8 cellular contexts compared by ENCODE assay signal in genomic region chr11:64269380-64270234, GRCh38. TPM values are rescaled to one million over a fixed set of nuclear protein-coding genes. Genes with fewer than 3 reads are reported as not detected.
A peak's percentile ranks its signal among the peaks of the same experiment; 100 is the strongest.
DNase-seq lines count a peak whose midpoint lies in the region; ATAC-seq and TF ChIP-seq lines count a peak whose summit lies in the region.

No MANE protein-coding gene starts in this region.

- H3K4me3 ChIP-seq in H7 (ENCODE audit: insufficient read depth, low read depth, low read length) (peak overlapping the region; percentile 82), Loucy (ENCODE audit: low read length, poor library complexity, severe bottlenecking) (peak overlapping the region; percentile 74), RWPE2 (ENCODE audit: severe bottlenecking) (peak overlapping the region; percentile 38), fibroblast of the aortic adventitia (ENCODE audit: low read depth, low read length) (peak overlapping the region; percentile 76)

- H3K4me3 Mint-ChIP-seq in nephron, result peak overlapping the region; percentile 94 to 97 (median 96)

- H3K4me2 ChIP-seq in Loucy (ENCODE audit: low read depth, low read length, poor library complexity, severe bottlenecking), result peak overlapping the region; percentile 99

- ATAC-seq in RWPE2 (ENCODE audit: low read depth), result peak; percentile 77
- ATAC-seq in stimulated activated naive CD8-positive, alpha-beta T cell treated with anti-CD3 and anti-CD28 coated beads, Interleukin-15, Interleukin-2, amounts not matched to agents 100 U/mL and 50 U/mL, for 24 hours, result peak; percentile 87

- no peaks in the 10 kb centered on the region for H4K20me1 ChIP-seq in Loucy (ENCODE audit: insufficient read depth, low read length, poor library complexity, severe bottlenecking)

- peaks cover 4% of the 10 kb centered on the region for H3K36me3 Mint-ChIP-seq in nephron (ENCODE audit: low read depth)

- H3K4me1 ChIP-seq in ES-I3 (ENCODE audit: insufficient read depth, low read length), result peaks cover 5% of the 10 kb centered on the region; the same call in 1 of the 2 replicates
- peaks cover 27% of the 10 kb centered on the region for H3K4me1 ChIP-seq in Loucy (ENCODE audit: insufficient read depth, low read length, poor library complexity, severe bottlenecking)
- peaks cover 19% of the 10 kb centered on the region for H3K4me1 ChIP-seq in RWPE2 (ENCODE audit: insufficient read depth, poor library complexity, severe bottlenecking)

- H3K9ac ChIP-seq in ES-I3 (ENCODE audit: low read depth, low read length), result peak overlapping the region; percentile 88
- H3K9ac ChIP-seq in Loucy (ENCODE audit: low read depth, low read length, poor library complexity, severe bottlenecking), result peak overlapping the region; percentile 87

- no peaks in the 10 kb centered on the region for H3K27me3 ChIP-seq in H7 (ENCODE audit: control insufficient read depth, insufficient read depth, low read length)
- no peaks in the 10 kb centered on the region for H3K27me3 ChIP-seq in Loucy (ENCODE audit: insufficient read depth, low read length, poor library complexity, severe bottlenecking)
- H3K27me3 ChIP-seq in RWPE2 (ENCODE audit: insufficient read depth, poor library complexity, severe bottlenecking), result no peaks in the 10 kb centered on the region

- DNase-seq in H7 (peak; percentile 96), RWPE2 (ENCODE audit: low spot score) (peak; percentile 96), fibroblast of the aortic adventitia (ENCODE audit: low read depth) (peak; percentile 100)
- DNase-seq in activated effector memory CD4-positive, alpha-beta T cell treated with Interleukin-2 at 50 U/mL for 16 hours, result peak; percentile 98
- peak; percentile 99 for DNase-seq in stimulated activated naive CD8-positive, alpha-beta T cell treated with anti-CD3 and anti-CD28 coated beads, Interleukin-15, Interleukin-2, amounts not matched to agents 100 U/mL and 50 U/mL, for 24 hours

- no peaks in the 10 kb centered on the region for H3K9me3 ChIP-seq in ES-I3 (ENCODE audit: control insufficient read depth, insufficient read depth, low read length)
- no peaks in the 10 kb centered on the region for H3K9me3 ChIP-seq in Loucy (ENCODE audit: insufficient read depth, low read depth, low read length)
- H3K9me3 ChIP-seq in RWPE2 (ENCODE audit: severe bottlenecking), result no peaks in the 10 kb centered on the region

- H3K9me2 ChIP-seq in Loucy (replicated peaks; ENCODE audit: low read depth, low read length), result no peaks in the 10 kb centered on the region

- H2AFZ ChIP-seq in Loucy (ENCODE audit: low read length), result peak overlapping the region; percentile 77

- H3F3A ChIP-seq in Loucy (ENCODE audit: low read depth), result peaks cover 6% of the 10 kb centered on the region; the same call in 1 of the 2 replicates

- H3K9me3 Mint-ChIP-seq in nephron, result no peaks in the 10 kb centered on the region

- H3K27ac ChIP-seq in RWPE2 (ENCODE audit: poor library complexity, severe bottlenecking), result peak overlapping the region; percentile 92

- peak overlapping the region; percentile 97 to 99 (median 98) for H3K27ac Mint-ChIP-seq in nephron

- no peaks in the 10 kb centered on the region; the same call in 1 of the 2 replicates for H3K79me2 ChIP-seq in Loucy (ENCODE audit: insufficient read depth, low read length)

- TF ChIP-seq CTCF in Loucy (conservative IDR thresholded peaks at IDR 0.05; ENCODE audit: low read length) (peak; percentile 31), RWPE2 (IDR thresholded peaks at IDR 0.05; ENCODE audit: poor library complexity, severe bottlenecking) (peak; percentile 19), fibroblast of the aortic adventitia (IDR thresholded peaks at IDR 0.05; ENCODE audit: insufficient read depth, low read length) (no peak), nephron (IDR thresholded peaks at IDR 0.05; ENCODE audit: unreplicated experiment in 3 of 3) (peak in 1 of 3 experiments; percentile 49)

- H3K4me1 Mint-ChIP-seq in nephron, result peaks cover 7% of the 10 kb centered on the region

- H3K27me3 Mint-ChIP-seq in nephron (ENCODE audit: low read depth), result no peaks in the 10 kb centered on the region

- H3K36me3 ChIP-seq in ES-I3 (ENCODE audit: insufficient read depth, low read length), result no peaks in the 10 kb centered on the region; the same call in 1 of the 2 replicates
- peaks cover 11% of the 10 kb centered on the region for H3K36me3 ChIP-seq in H7 (replicated peaks; ENCODE audit: control insufficient read depth, insufficient read depth, low read length)
- no peaks in the 10 kb centered on the region for H3K36me3 ChIP-seq in Loucy (ENCODE audit: insufficient read depth, low read length)
- H3K36me3 ChIP-seq in RWPE2 (ENCODE audit: low read depth), result peaks cover 16% of the 10 kb centered on the region

RNA-seq across cellular contexts. Expression of gene BAD, which starts 14.9 kb away (rescaled TPM):
- 46.0 and 71.8 TPM in 2 replicates for total RNA-seq in H7 (2014; rRNA removed; shearing (Covaris generic))
- 56.2 and 69.6 TPM in 2 replicates for total RNA-seq in fibroblast of the aortic adventitia (ENCODE audit: low replicate concordance)

RNA-seq across cellular contexts. Expression of gene GPR137, which starts 16.0 kb away (rescaled TPM):
- total RNA-seq in H7 (2014; rRNA removed; shearing (Covaris generic)), result 26.3 and 29.5 TPM in 2 replicates
- total RNA-seq in fibroblast of the aortic adventitia (ENCODE audit: low replicate concordance), result 14.4 and 20.3 TPM in 2 replicates

RNA-seq across cellular contexts. Expression of gene PLCB3, which starts 18.3 kb away (rescaled TPM):
- 70.0 and 87.0 TPM in 2 replicates for total RNA-seq in H7 (2014; rRNA removed; shearing (Covaris generic))
- 22.5 and 47.5 TPM in 2 replicates for total RNA-seq in fibroblast of the aortic adventitia (ENCODE audit: low replicate concordance)

RNA-seq across cellular contexts. Expression of gene KCNK4, which starts 21.5 kb away (rescaled TPM):
- not detected in 2 replicates for total RNA-seq in H7 (2014; rRNA removed; shearing (Covaris generic))
- total RNA-seq in fibroblast of the aortic adventitia (ENCODE audit: low replicate concordance), result not detected in 2 replicates

RNA-seq across cellular contexts. Expression of gene PPP1R14B, which starts 22.9 kb away (rescaled TPM):
- total RNA-seq in H7 (2014; rRNA removed; shearing (Covaris generic)), result 461 and 540 TPM in 2 replicates
- total RNA-seq in fibroblast of the aortic adventitia (ENCODE audit: low replicate concordance), result 42.1 and 264 TPM in 2 replicates

Comparison
In these comparisons a context has a peak if more than half of its experiments do, and no peak if none do; other contexts are left out.
1. Peak in every context shown above with its lines: DNase-seq, ATAC-seq, H3K4me3 ChIP-seq and H3K27ac ChIP-seq.